8 cellular contexts compared by ENCODE assay signal in genomic region chr7:22499888-22500689, GRCh38. TPM values are rescaled to one million over a fixed set of nuclear protein-coding genes. Genes with fewer than 3 reads are reported as not detected.
DNase-seq lines count a peak whose midpoint lies in the region; ATAC-seq, FAIRE-seq and TF ChIP-seq lines count a peak whose summit lies in the region.
"Not testable (repeated sequence)": the region's sequence is repeated elsewhere in the genome, so short reads cannot be mapped to it uniquely, and the experiment has no call there.

Gene STEAP1B, minus strand, starts transcription at chr7:22500188. Its CDS starts 5,333 bp downstream, at chr7:22494855.

- WGBS in pancreas, 2 donors = 14 to 15% methylated on average over 40 to 55 of the region's 55 CpGs

- H3K79me2 ChIP-seq in HCT116 (ENCODE audit: insufficient read depth, low read length) = not testable (repeated sequence)

- H3K4me3 ChIP-seq in HCT116 (replicated peaks in 1 of 2; ENCODE audit: low read depth in 1 of 2, low read length in 2 of 2) = not testable (repeated sequence)
- peak within 1 kb of the TSS; percentile 76 for H3K4me3 ChIP-seq in adipocyte (ENCODE audit: low read length)
- H3K4me3 ChIP-seq in pancreas = peak within 1 kb of the TSS in 1 of 4 donors; percentile 38

- not testable (repeated sequence) for H3K27me3 ChIP-seq in HCT116 (ENCODE audit: insufficient read depth, low read length); adipocyte (replicated peaks; ENCODE audit: control insufficient read depth, insufficient read depth, low read length); pancreas

- RAD21 ChIA-PET in HCT116 (lab: Charles Lee; ENCODE audit: low non-redundant PET in 1 of 2, low total read pairs in 2 of 2, uncharacterized antibody in 2 of 2, unreplicated experiment in 2 of 2) = not testable (repeated sequence)

- peak; percentile 57 for DNase-seq in GM04504 (ENCODE audit: low read depth)
- peak; percentile 77 for DNase-seq in HCT116 (ENCODE audit: low read depth, low spot score)
- DNase-seq in T-cell = peak; percentile 51 to 84 (median 75)
- DNase-seq in adipocyte (ENCODE audit: low read depth) = peak; percentile 66
- DNase-seq in cardiac septum (ENCODE audit: low spot score) = peak; percentile 90
- DNase-seq in pancreas = peak; percentile 65 to 93 (median 80)
- peak; percentile 88 for DNase-seq in superior temporal gyrus (ENCODE audit: extremely low spot score)

- H3K4me3 Mint-ChIP-seq in T-cell = peak within 1 kb of the TSS in 2 of 3 donors; percentile 17 to 63

- not testable (repeated sequence) for H3K9ac ChIP-seq in HCT116 (ENCODE audit: low read length)
- H3K9ac ChIP-seq in adipocyte (ENCODE audit: low read length) = peak within 1 kb of the TSS; percentile 79

- ATAC-seq in HCT116 (peak; percentile 97), T-cell (replicated peaks in 1 of 4) (peak; percentile 89 to 98 (median 96)), pancreas (peak; percentile 95 to 99 (median 97))

- peak within 1 kb of the TSS; percentile 68 for H2AFZ ChIP-seq in HCT116 (ENCODE audit: low read depth, low read length, poor library complexity, severe bottlenecking)

- TF ChIP-seq CTCF in HCT116 (IDR thresholded peaks at IDR 0.05 in 2 of 3, conservative IDR thresholded peaks at IDR 0.05 in 1 of 3; ENCODE audit: borderline replicate concordance in 1 of 3, insufficient read depth in 1 of 3, low read depth in 2 of 3, low read length in 2 of 3) = peak; percentile 61 to 80 (median 66)
- peak; percentile 53 for TF ChIP-seq CTCF in LNCAP (IDR thresholded peaks at IDR 0.05)
- peak; percentile 56 to 70 (median 66) for TF ChIP-seq CTCF in pancreas (IDR thresholded peaks at IDR 0.05)

- H3K27ac ChIP-seq in HCT116 (ENCODE audit: low read depth, low read length); pancreas: not testable (repeated sequence)

- POLR2A ChIA-PET in HCT116 (lab: Charles Lee); T-cell (lab: Charles Lee): not testable (repeated sequence)

- peak; percentile 47; the same call in 1 of the 2 replicates for TF ChIP-seq RAD21 in HCT116 (IDR thresholded peaks at IDR 0.05; ENCODE audit: low read depth)

- peaks cover 22 to 30% of the 10 kb centered on the region in 2 donors for H3K27me3 Mint-ChIP-seq in T-cell

- intact Hi-C loops in HCT116 (cut with micrococcal nuclease) = loop anchor here (1.0 kb wide), 1 partner anchor 390 kb away; no protein-coding TSS in a partner anchor
- intact Hi-C loops in cardiac septum (cut with DNase I); pancreas (cut with DNase I): not testable (repeated sequence)

- CTCF ChIA-PET in HCT116 (lab: Charles Lee) (interaction anchor here (1.2 to 2.0 kb wide), 2 partner anchors 388 to 390 kb away, joined by 4 to 9 read pairs; no protein-coding TSS in a partner anchor), T-cell (lab: Charles Lee) (interaction anchor here (0.6 to 2.0 kb wide), 5 partner anchors 10 to 640 kb away, joined by 3 to 6 read pairs (median 4); no protein-coding TSS in a partner anchor)

- not testable (repeated sequence) for BruUV-seq in HCT116 (replicated peaks; lab: Mats Ljungman, UMichigan)

- not testable (repeated sequence) for FAIRE-seq in pancreas (lab: Jason Lieb, UNC)

- not testable (repeated sequence) for TF ChIP-seq POLR2A in HCT116 (IDR thresholded peaks at IDR 0.05; ENCODE audit: borderline replicate concordance, extremely low read depth, insufficient read depth, insufficient read length)

- peak within 1 kb of the TSS; percentile 43 for H3K4me2 ChIP-seq in HCT116 (ENCODE audit: low read length)

- not testable (repeated sequence) for H3K27ac Mint-ChIP-seq in T-cell

- H3K4me1 ChIP-seq in HCT116 (ENCODE audit: control insufficient read depth in 1 of 2, insufficient read depth in 2 of 2, low read length in 2 of 2); adipocyte (ENCODE audit: control insufficient read depth, insufficient read depth, low read length); pancreas: not testable (repeated sequence)

- H3K9me2 ChIP-seq in HCT116 (ENCODE audit: insufficient read depth) = not testable (repeated sequence)

- H4K20me1 ChIP-seq in HCT116 (ENCODE audit: insufficient read depth) = not testable (repeated sequence)

- H3K9me3 ChIP-seq in HCT116 (ENCODE audit: control insufficient read depth in 1 of 2, insufficient read depth in 1 of 2, low read depth in 1 of 2, low read length in 2 of 2); adipocyte (ENCODE audit: control insufficient read depth, low read length); pancreas: not testable (repeated sequence)

- not testable (repeated sequence) for H3K4me1 Mint-ChIP-seq in T-cell

- H3K36me3 Mint-ChIP-seq in T-cell = not testable (repeated sequence)

- not testable (repeated sequence) for H3K36me3 ChIP-seq in HCT116 (ENCODE audit: control insufficient read depth in 1 of 2, insufficient read depth in 2 of 2, low read length in 2 of 2); adipocyte (ENCODE audit: control insufficient read depth, insufficient read depth, low read length, severe bottlenecking); pancreas

- not testable (repeated sequence) for H3K9me3 Mint-ChIP-seq in T-cell

TF ChIP-seq in HCT116, 20 proteins besides CTCF, POLR2A, EP300 and RAD21:
- TF ChIP-seq MAX (IDR thresholded peaks at IDR 0.05) (peak; percentile 97), CBX3 (IDR thresholded peaks at IDR 0.05; ENCODE audit: low read depth) (peak; percentile 92)

RNA-seq across cellular contexts. Expression of gene STEAP1B, which starts in this region (rescaled TPM):
- total RNA-seq in HCT116 (2021; ENCODE audit: unreplicated experiment) (0.27 TPM), T-cell (under 1 TPM in 4 of 5 donors, not detected in 1; 0.28 to 0.44 (median 0.31) TPM), cardiac septum (0.92 TPM), pancreas (not detected)
- 0.25 TPM in 1 of 2 replicates, not detected in the other for polyA plus RNA-seq in HCT116 (2012)
- polyA plus RNA-seq in pancreas = not detected

Comparison
In these comparisons a context has a peak if more than half of its experiments do, and no peak if none do; other contexts are left out.
1. Peak in DNase-seq, ATAC-seq and H3K4me2 ChIP-seq in HCT116; RNA of the gene not detected or under 1 TPM.
2. Peak in DNase-seq and ATAC-seq in T-cell; RNA of the gene not detected or under 1 TPM.
3. Peak in DNase-seq in cardiac septum; RNA of the gene not detected or under 1 TPM.
4. Peak in DNase-seq and ATAC-seq in pancreas; RNA of the gene not detected or under 1 TPM.